In genomic region chr1:155244368-155245162, GRCh38 we compare ENCODE assay signal across 8 cellular contexts.
A peak's percentile ranks its signal among the peaks of the same experiment; 100 is the strongest.
DNase-seq lines count a peak whose midpoint lies in the region; ATAC-seq and TF ChIP-seq lines count a peak whose summit lies in the region.

No MANE protein-coding gene starts in this region.

- DNase-seq in NCI-H2029 (lab: John Stamatoyannopoulos, UW) (peak; percentile 97), T-helper 9 cell (peak; percentile 89), astrocyte of the hippocampus (ENCODE audit: low read depth, low spot score) (peak; percentile 99), hippocampal formation (lab: John Stamatoyannopoulos, UW) (peak; percentile 96 to 99), retinal pigment epithelial cell (ENCODE audit: low read depth) (peak; percentile 98)

- H3K27ac ChIP-seq in 22Rv1: peak overlapping the region; percentile 95

- H3K4me3 ChIP-seq in retinal pigment epithelial cell (ENCODE audit: low read length): peak overlapping the region; percentile 59

- ATAC-seq in GM18508 (IDR thresholded peaks at IDR 0.05; ENCODE audit: insufficient read depth, unreplicated experiment) (peak; percentile 59), HG02981 (IDR thresholded peaks at IDR 0.05; ENCODE audit: unreplicated experiment) (peak; percentile 88)

- TF ChIP-seq CTCF in 22Rv1 (IDR thresholded peaks at IDR 0.05): peak; percentile 27
- peak; percentile 14 for TF ChIP-seq CTCF in retinal pigment epithelial cell (conservative IDR thresholded peaks at IDR 0.05; ENCODE audit: low read depth, low read length)

Comparison
In these comparisons a context has a peak if more than half of its experiments do, and no peak if none do; other contexts are left out.
1. Peak in every context shown above with its lines: DNase-seq, ATAC-seq, H3K4me3 ChIP-seq and H3K27ac ChIP-seq.